In the genomic region with DNA sequence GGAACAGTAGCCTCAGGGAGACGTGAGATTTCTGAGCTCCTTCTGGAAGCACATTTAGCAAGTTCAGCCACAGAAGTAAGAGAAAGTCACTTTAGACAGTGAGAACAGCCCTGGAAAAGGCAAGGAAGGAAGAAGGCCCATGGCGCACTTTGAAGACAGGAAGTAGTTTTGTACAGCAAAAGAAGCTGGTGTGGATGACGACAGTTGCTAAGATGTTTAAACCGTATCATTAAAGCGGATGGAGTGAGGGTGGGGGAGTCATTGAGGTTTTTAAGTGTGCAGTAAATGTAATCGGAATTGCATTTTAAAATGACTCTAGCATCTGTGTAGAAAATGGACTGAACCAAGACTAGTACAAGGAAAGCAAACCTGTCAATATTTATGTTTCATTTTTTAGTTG, we compare ENCODE assay signal across 19 cellular contexts. TPM values are rescaled to one million over a fixed set of nuclear protein-coding genes. Genes with fewer than 3 reads are reported as not detected.
DNase-seq lines count a peak whose midpoint lies in the region; ATAC-seq, FAIRE-seq and TF ChIP-seq lines count a peak whose summit lies in the region.
"Had no signal": no experiment of that assay in that cellular context is flagged by ENCODE, and none has a peak within 500 bp of the region (broad histone marks: within the 10 kb centered on the region; RNA-seq: fewer than 3 reads in every experiment).

No MANE protein-coding gene starts in this region.

- POLR2A ChIA-PET in H1 (lab: Charles Lee; ENCODE audit: partially characterized antibody): interaction anchor here (1.2 kb wide), 2 partner anchors 7 to 9 kb away, joined by 3 to 4 read pairs; no protein-coding TSS in a partner anchor

- H3K4me1 Mint-ChIP-seq in H9: peaks cover 5 to 13% of the 10 kb centered on the region in 2 experiments
- H3K4me1 Mint-ChIP-seq in neural crest cell: no peaks in the 10 kb centered on the region
- H3K4me1 Mint-ChIP-seq: CD4-positive, alpha-beta memory T cell had no signal

- H3K9me3 ChIP-seq in H9 (ENCODE audit: control insufficient read depth, low read depth, low read length) (no peaks in the 10 kb centered on the region), H1 (ENCODE audit: insufficient read depth in 2 of 2, low read depth in 1 of 2, low read length in 1 of 2) (no peaks in the 10 kb centered on the region)

- H2BK15ac ChIP-seq in H9 (ENCODE audit: low read depth, low read length) (no peak overlapping the region), H1 (ENCODE audit: low read length) (0 out of 2 replicates have a peak overlapping the region, but pooled peaks have one; percentile 32)

- H3K36me3 Mint-ChIP-seq in H9 (ENCODE audit: insufficient read depth in 1 of 3, low read depth in 3 of 3): no peaks in the 10 kb centered on the region
- no peaks in the 10 kb centered on the region for H3K36me3 Mint-ChIP-seq in neural crest cell (ENCODE audit: low read depth)
- H3K36me3 Mint-ChIP-seq: CD4-positive, alpha-beta memory T cell had no signal

- H3K18ac ChIP-seq in H9 (ENCODE audit: insufficient read length, low read depth, low read length) (no peak overlapping the region), H1 (ENCODE audit: extremely low read depth, low read length) (no peak overlapping the region)

- no peak overlapping the region for H4K8ac ChIP-seq in H9 (replicated peaks; ENCODE audit: insufficient read length, low read depth, low read length)
- no peak overlapping the region for H4K8ac ChIP-seq in H1 (ENCODE audit: extremely low read depth, insufficient read depth, low read length)

- FAIRE-seq in H1 (lab: Jason Lieb, UNC): peak; percentile 42
- FAIRE-seq: G401.6, GM12892 had no signal

- no peaks in the 10 kb centered on the region for H3K9me3 Mint-ChIP-seq in H9
- peaks cover 2% of the 10 kb centered on the region for H3K9me3 Mint-ChIP-seq in neural crest cell
- H3K9me3 Mint-ChIP-seq: GM23338 had no signal

- CTCF ChIA-PET in H1 (lab: Charles Lee; ENCODE audit: partially characterized antibody): interaction anchor here (1.1 to 1.6 kb wide), 5 partner anchors 9 to 27 kb away, joined by 3 to 7 read pairs (median 5); no protein-coding TSS in a partner anchor

- H3K27ac Mint-ChIP-seq in H9 (peak overlapping the region in 2 of 3 experiments; percentile 7 to 12; a peak in 2 of 7 replicates), neural crest cell (ENCODE audit: unreplicated experiment) (peak overlapping the region; percentile 1)
- H3K27ac Mint-ChIP-seq: CD4-positive, alpha-beta memory T cell; GM23338 had no signal

- H3K79me2 ChIP-seq in H9 (ENCODE audit: insufficient read depth, low read length): no peaks in the 10 kb centered on the region
- H3K79me2 ChIP-seq in H1 (ENCODE audit: control insufficient read depth in 1 of 2, insufficient read depth in 2 of 2, low read length in 2 of 2): no peaks in the 10 kb centered on the region

- H2BK5ac ChIP-seq in H9 (ENCODE audit: insufficient read length, low read length): no peak overlapping the region
- H2BK5ac ChIP-seq in H1 (ENCODE audit: low read depth, low read length): no peak overlapping the region

- H3K27me3 ChIP-seq in H9 (ENCODE audit: insufficient read depth, low read length): no peaks in the 10 kb centered on the region
- H3K27me3 ChIP-seq in H1 (replicated peaks in 1 of 4; ENCODE audit: control insufficient read depth in 3 of 4, extremely low read depth in 1 of 4, insufficient read depth in 3 of 4, low read length in 3 of 4): no peaks in the 10 kb centered on the region

- ATAC-seq in HG02610 (IDR thresholded peaks at IDR 0.05; ENCODE audit: unreplicated experiment) (no peak), GM18520 (IDR thresholded peaks at IDR 0.05; ENCODE audit: unreplicated experiment) (no peak)
- ATAC-seq: GM23338 had no signal

- H3K9ac ChIP-seq in H9 (ENCODE audit: extremely low read depth, insufficient read length, low read length): no peak overlapping the region
- H3K9ac ChIP-seq in H1 (replicated peaks in 1 of 4; ENCODE audit: extremely low read depth in 1 of 4, low read depth in 3 of 4, low read length in 3 of 4): no peak overlapping the region

- no peaks in the 10 kb centered on the region for H3K23me2 ChIP-seq in H9 (ENCODE audit: insufficient read length, low read depth, low read length, poor library complexity, severe bottlenecking)
- H3K23me2 ChIP-seq in H1 (ENCODE audit: low read depth, low read length): no peaks in the 10 kb centered on the region

- TF ChIP-seq CTCF in H9 (conservative IDR thresholded peaks at IDR 0.05) (no peak), H1 (IDR thresholded peaks at IDR 0.05; ENCODE audit: control extremely low read depth in 1 of 3, insufficient read depth in 1 of 3, low read depth in 1 of 3, low read length in 3 of 3) (no peak), neural crest cell (conservative IDR thresholded peaks at IDR 0.05) (no peak)

- TF ChIP-seq POLR2A in H1 (IDR thresholded peaks at IDR 0.05; ENCODE audit: control extremely low read depth in 1 of 2, low read depth in 2 of 2, low read length in 2 of 2): no peak

- H3K56ac ChIP-seq in H9 (ENCODE audit: insufficient read length, low read depth, low read length) (no peak overlapping the region), H1 (replicated peaks; ENCODE audit: insufficient read length, low read depth, low read length) (no peak overlapping the region)

- H4K5ac ChIP-seq in H9 (ENCODE audit: insufficient read length, low read depth, low read length): no peak overlapping the region
- no peak overlapping the region for H4K5ac ChIP-seq in H1 (ENCODE audit: insufficient read length, low read depth, low read length)

- DNase-seq in H9 (no peak), KBM-7 (peak; percentile 69), H1 (ENCODE audit: low read depth in 1 of 2, low spot score in 2 of 2) (no peak), neural crest cell (ENCODE audit: low read depth, low spot score) (no peak), NCI-H1105 treated with DMSO at 0.1 percent for 48 hours (lab: John Stamatoyannopoulos, UW) (no peak)
- DNase-seq in activated CD4-positive, CD25-positive, alpha-beta regulatory T cell treated with anti-CD3 and anti-CD28 coated beads, Interleukin-2, amount 50 U/mL, for 72 hours: no peak
- DNase-seq: C1 segment of cervical spinal cord; Calu3; CD4-positive, alpha-beta memory T cell; COR-L47; DMS53; DMS79 treated with DMSO at 0.1 percent for 48 hours; HCEC 1CT had no signal

- H2AFZ ChIP-seq in H9 (ENCODE audit: low read length) (no peak overlapping the region), H1 (ENCODE audit: low read length) (no peak overlapping the region)
- H2AFZ ChIP-seq: GM23338 had no signal

- no peaks in the 10 kb centered on the region for H3K79me1 ChIP-seq in H9 (ENCODE audit: insufficient read depth, low read depth, low read length, poor library complexity, severe bottlenecking)
- no peaks in the 10 kb centered on the region for H3K79me1 ChIP-seq in H1 (ENCODE audit: low read depth, low read length)

- H3T11ph ChIP-seq in H9 (ENCODE audit: low read length): no peak overlapping the region

- no peak overlapping the region for H3K4me3 ChIP-seq in H1 (ENCODE audit: extremely low read depth in 1 of 4, insufficient read depth in 2 of 4, low read depth in 3 of 4, low read length in 4 of 4)
- H3K4me3 ChIP-seq: GM23338 had no signal

- H2BK20ac ChIP-seq in H9 (ENCODE audit: low read depth, low read length, poor library complexity, severe bottlenecking) (no peak overlapping the region), H1 (ENCODE audit: low read length) (no peak overlapping the region)

- H4K20me1 ChIP-seq in H9 (ENCODE audit: control insufficient read depth, insufficient read depth, insufficient read length) (no peaks in the 10 kb centered on the region), H1 (replicated peaks in 1 of 2; ENCODE audit: control insufficient read depth in 1 of 2, insufficient read depth in 2 of 2, low read length in 2 of 2) (no peaks in the 10 kb centered on the region)

- WGBS in H9 (ENCODE audit: extremely low coverage, insufficient read length, low lambda C conversion rate): no CpG with 5 or more reads among the region's 6 CpGs
- WGBS in H1 (ENCODE audit: extremely low coverage in 1 of 2, insufficient coverage in 1 of 2, insufficient read length in 1 of 2, insufficient replicate concordance in 2 of 2, low coverage in 1 of 2, low lambda C conversion rate in 2 of 2, missing lambda C conversion rate in 1 of 2), 2 experiments: 87% methylated on average over 6 of the region's 6 CpGs; no CpG with 5 or more reads in 1 of the 2 experiments

- H3K27ac ChIP-seq in H9 (ENCODE audit: insufficient read length, low read depth, low read length) (no peak overlapping the region), H1 (ENCODE audit: low read depth, low read length) (no peak overlapping the region)

- no peak for TF ChIP-seq RAD21 in H1 (IDR thresholded peaks at IDR 0.05 in 1 of 2, conservative IDR thresholded peaks at IDR 0.05 in 1 of 2; ENCODE audit: low read depth in 2 of 2, low read length in 2 of 2)

- in situ Hi-C loops in KBM-7 (cut with MboI; ENCODE audit: low pct_unique_long_range_greater_than_20kb, low sequenced_read_pairs): no loop called here

- H3K4me1 ChIP-seq in H9 (ENCODE audit: insufficient read depth, low read length) (no peaks in the 10 kb centered on the region), H1 (replicated peaks in 1 of 4; ENCODE audit: control insufficient read depth in 3 of 4, insufficient read depth in 4 of 4, low read length in 3 of 4) (no peaks in the 10 kb centered on the region)

- H3K4me3 Mint-ChIP-seq in H9 (no peak overlapping the region), neural crest cell (no peak overlapping the region)
- H3K4me3 Mint-ChIP-seq: CD4-positive, alpha-beta memory T cell; GM23338 had no signal

- H3K4ac ChIP-seq in H9 (ENCODE audit: low read depth, low read length): no peak overlapping the region
- no peak overlapping the region for H3K4ac ChIP-seq in H1 (replicated peaks; ENCODE audit: insufficient read length, low read depth, low read length)

- no peak for TF ChIP-seq EP300 in H1 (IDR thresholded peaks at IDR 0.05; ENCODE audit: borderline replicate concordance in 1 of 2, low read depth in 2 of 2, low read length in 2 of 2)

- H4K91ac ChIP-seq in H9 (ENCODE audit: insufficient read length, low read depth, low read length): no peak overlapping the region
- H4K91ac ChIP-seq in H1 (replicated peaks; ENCODE audit: insufficient read length, low read length): no peak overlapping the region

- H3K23ac ChIP-seq in H9 (ENCODE audit: insufficient read length, low read depth, low read length) (no peak overlapping the region), H1 (ENCODE audit: insufficient read length) (no peak overlapping the region)

- no peak overlapping the region for H3K4me2 ChIP-seq in H9 (ENCODE audit: insufficient read depth, insufficient read length, low read length)
- no peak overlapping the region for H3K4me2 ChIP-seq in H1 (ENCODE audit: insufficient read depth in 1 of 2, low read depth in 2 of 2, low read length in 2 of 2)
- H3K4me2 ChIP-seq: GM23338 had no signal

- no peaks in the 10 kb centered on the region for H3K27me3 Mint-ChIP-seq in H9 (ENCODE audit: low read depth)
- H3K27me3 Mint-ChIP-seq in neural crest cell (ENCODE audit: low read depth): no peaks in the 10 kb centered on the region
- H3K27me3 Mint-ChIP-seq: CD4-positive, alpha-beta memory T cell had no signal

- H2BK120ac ChIP-seq in H9 (ENCODE audit: low read depth, low read length, poor library complexity, severe bottlenecking) (no peak overlapping the region), H1 (replicated peaks; ENCODE audit: low read depth, low read length) (no peak overlapping the region)

- no peak overlapping the region for H2AK5ac ChIP-seq in H9 (ENCODE audit: insufficient read length, low read length)
- H2AK5ac ChIP-seq in H1 (ENCODE audit: low read depth, low read length): no peak overlapping the region

- no peaks in the 10 kb centered on the region for H3K36me3 ChIP-seq in H1 (ENCODE audit: control insufficient read depth in 2 of 4, insufficient read depth in 4 of 4, low read length in 3 of 4)

- H2BK12ac ChIP-seq in H9 (ENCODE audit: insufficient read length, low read depth, low read length): no peak overlapping the region
- no peak overlapping the region for H2BK12ac ChIP-seq in H1 (ENCODE audit: low read depth, low read length)

- no peak overlapping the region for H3K14ac ChIP-seq in H9 (ENCODE audit: insufficient read depth, low read length)
- no peak overlapping the region for H3K14ac ChIP-seq in H1 (ENCODE audit: insufficient read length)

RNA-seq across cellular contexts. Expression of a gene that starts 15.3 kb away (rescaled TPM):
- 7.7 and 10.3 TPM in 2 replicates for total RNA-seq in H9 (2021)
- 9.7 and 10.9 TPM in 2 replicates for total RNA-seq in H1 (2021; fragmentation: NEBNext Ultra II Directional; extraction: Animal tissue kit (Norgen Biotek cat#: 25700))
- polyA plus RNA-seq in H1 (2011; rRNA removed): 2.0 and 2.4 TPM in 2 replicates
- polyA plus RNA-seq in H1 (2011; cell fraction: cytosol; rRNA removed): 2.9 TPM
- polyA plus RNA-seq in H1 (2011; cell fraction: nucleus; rRNA removed): 4.2 TPM
- polyA plus RNA-seq in H1 (2012, experiment 1 of 2): 4.8 to 6.4 TPM (median 5.9 TPM) in 4 replicates
- polyA plus RNA-seq in H1 (2012, experiment 2 of 2): 0.56 TPM
- 3.7 TPM for polyA plus RNA-seq in H1 (2013, experiment 1 of 2)
- polyA plus RNA-seq in H1 (2013, experiment 2 of 2): 3.4 TPM
- 16.1 and 26.7 TPM in 2 replicates for polyA minus RNA-seq in H1 (2011; rRNA and poly(A)+ RNA removed)
- polyA minus RNA-seq in H1 (2011; cell fraction: cytosol; rRNA and poly(A)+ RNA removed): 4.0 TPM
- 33.2 TPM for polyA minus RNA-seq in H1 (2011; cell fraction: nucleus; rRNA and poly(A)+ RNA removed)
- 0.91 and 1.4 TPM in 2 replicates for total RNA-seq in neural crest cell
- total RNA-seq: A673; Calu3; CD4-positive, alpha-beta memory T cell had no signal
- polyA plus RNA-seq: CD4-positive, alpha-beta memory T cell had no signal
